8 cellular contexts compared by ENCODE assay signal in the genomic region with DNA sequence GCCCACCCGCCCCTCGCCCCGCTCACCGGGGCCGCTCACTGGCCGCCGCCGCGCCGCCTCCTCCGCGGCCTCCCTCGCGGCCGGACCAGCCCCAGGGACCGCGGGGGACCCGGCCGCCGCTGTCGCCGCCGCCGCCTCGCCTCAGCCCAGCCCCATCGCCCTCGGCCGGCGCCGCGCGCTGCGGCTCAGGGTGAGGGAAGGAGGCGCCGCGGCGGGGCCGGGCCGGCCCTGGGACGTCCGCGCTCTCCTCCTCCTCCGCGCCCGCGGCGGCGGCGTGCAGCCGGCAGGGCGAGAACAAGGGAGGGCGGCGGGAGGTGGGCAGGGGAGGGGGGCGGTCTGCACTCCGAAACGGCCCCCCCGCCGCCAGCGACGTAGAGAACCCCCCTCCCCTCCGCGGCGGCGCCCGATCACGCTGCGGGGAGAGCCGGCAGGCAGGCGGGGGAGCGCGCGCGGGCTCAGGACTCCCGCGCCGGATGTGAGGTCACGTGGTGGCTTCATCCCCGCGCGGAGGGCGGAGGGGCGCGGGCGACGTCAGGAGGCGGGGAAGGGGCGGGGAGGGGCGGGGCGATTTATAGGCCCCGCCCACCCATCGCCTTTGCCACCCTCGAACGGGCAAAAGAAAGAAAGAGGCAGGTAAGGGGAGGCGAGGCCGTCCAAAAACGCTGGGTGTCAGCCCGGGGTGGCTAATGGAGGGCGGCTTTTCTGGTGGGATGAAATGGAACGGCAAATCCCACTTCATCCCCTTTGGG. TPM values are rescaled to one million over a fixed set of nuclear protein-coding genes. Genes with fewer than 3 reads are reported as not detected.
DNase-seq lines count a peak whose midpoint lies in the region; ATAC-seq, FAIRE-seq and TF ChIP-seq lines count a peak whose summit lies in the region.

A gene (minus strand): TSS at position 463 of the 749 bp plus-strand sequence. CDS start 24,812 bp downstream, outside the sequence.

- H3K9ac ChIP-seq in kidney (ENCODE audit: low read length in 2 of 2), result peak within 1 kb of the TSS; percentile 89 to 98

- FAIRE-seq in kidney (lab: Jason Lieb, UNC), result no peak

- H3K36me3 ChIP-seq in kidney (ENCODE audit: control insufficient read depth in 1 of 2, insufficient read depth in 2 of 2, low read length in 2 of 2), result no peaks in the 10 kb centered on the region

- peak; percentile 52 for ATAC-seq in GM19043 (IDR thresholded peaks at IDR 0.05; ENCODE audit: low read depth, unreplicated experiment)
- peak; percentile 74 for ATAC-seq in HG03354 (IDR thresholded peaks at IDR 0.05; ENCODE audit: poor library complexity, severe bottlenecking, unreplicated experiment)

- DNase-seq in AG09319 (ENCODE audit: extremely low read depth, low read depth) (peak; percentile 84), NCI-H460 (ENCODE audit: extremely low read depth, low read depth) (peak; percentile 76), cerebellar nuclear complex (lab: John Stamatoyannopoulos, UW) (peak; percentile 44 to 58), kidney (peak; percentile 97)
- peak; percentile 87 for DNase-seq in activated CD4-positive, alpha-beta T cell treated with anti-CD3 and anti-CD28 coated beads for 1 hour
- DNase-seq in stimulated activated CD4-positive, alpha-beta T cell treated with anti-CD3 and anti-CD28 coated beads, Interleukin-15, amount 100 ng/mL, for 48 hours (ENCODE audit: low read depth in 2 of 2), result peak; percentile 80 to 82

- H3K9me3 ChIP-seq in kidney (ENCODE audit: control insufficient read depth in 1 of 2, low read length in 2 of 2), result no peaks in the 10 kb centered on the region

- intact Hi-C loops in kidney (cut with DNase I), result no loop called here

- peak within 1 kb of the TSS; percentile 94 to 95 for H3K4me3 ChIP-seq in kidney (ENCODE audit: low read length in 2 of 2)

- TF ChIP-seq CTCF in AG09319 (IDR thresholded peaks at IDR 0.05; ENCODE audit: low read depth, low read length) (no peak), kidney (IDR thresholded peaks at IDR 0.05; ENCODE audit: borderline replicate concordance, extremely low read depth, insufficient read depth) (no peak)

- H3K4me1 ChIP-seq in kidney (ENCODE audit: control insufficient read depth in 1 of 2, insufficient read depth in 1 of 2, low read depth in 1 of 2, low read length in 2 of 2), result peaks cover 2 to 4% of the 10 kb centered on the region in 2 donors

- peak within 1 kb of the TSS; percentile 91 to 96 for H3K27ac ChIP-seq in kidney (ENCODE audit: low read depth in 2 of 2, low read length in 2 of 2)

RNA-seq across cellular contexts. Expression of the gene that starts here (rescaled TPM):
- total RNA-seq in NCI-H460 (2014; rRNA removed; shearing (Covaris generic)), result 91.5 and 101 TPM in 2 replicates
- polyA plus RNA-seq in NCI-H460 (2014; cell fraction: nucleus; rRNA removed), result 86.4 and 94.1 TPM in 2 replicates
- 103 TPM for total RNA-seq in kidney
- polyA plus RNA-seq in kidney (ENCODE audit: insufficient read depth, low read depth, low replicate concordance), result 15.3 TPM

Comparison
In these comparisons a context has a peak if more than half of its experiments do, and no peak if none do; other contexts are left out.
1. Peak in every context shown above with its lines: DNase-seq, ATAC-seq, H3K4me3 ChIP-seq and H3K27ac ChIP-seq.